ENCODE assay signal across 1 cellular context in genomic region chr2:127673304-127674069, GRCh38.
TF ChIP-seq lines count a peak whose summit lies in the region.

No MANE protein-coding gene starts in this region.

TF ChIP-seq in HepG2, 621 proteins besides CTCF, POLR2A, EP300 and RAD21:
- no peak for TF ChIP-seq FOXP4 (CRISPR knock-in tag; IDR thresholded peaks at IDR 0.05)
- no peak for TF ChIP-seq ZNF558 (CRISPR knock-in tag; IDR thresholded peaks at IDR 0.05; ENCODE audit: borderline replicate concordance)
- no peak for TF ChIP-seq ARNT2 (CRISPR knock-in tag; IDR thresholded peaks at IDR 0.05; ENCODE audit: low read depth)
